ENCODE assay signal across 1 cellular context in genomic region chr16:48561960-48562393, GRCh38.
TF ChIP-seq lines count a peak whose summit lies in the region.

No MANE protein-coding gene starts in this region.

TF ChIP-seq in HepG2, 621 proteins besides CTCF, POLR2A, EP300 and RAD21 (continued from another document and continues in another):
- TF ChIP-seq HOXD1 (CRISPR knock-in tag; IDR thresholded peaks at IDR 0.05) = no peak
- no peak for TF ChIP-seq ZBTB8A (CRISPR knock-in tag; IDR thresholded peaks at IDR 0.05; ENCODE audit: borderline replicate concordance, low read depth)
- no peak for TF ChIP-seq ZFP36 (IDR thresholded peaks at IDR 0.05; ENCODE audit: borderline replicate concordance, low read depth, low read length, partially characterized antibody)
- no peak for TF ChIP-seq TP53 (CRISPR knock-in tag; conservative IDR thresholded peaks at IDR 0.05)
- TF ChIP-seq RBM22 (optimal IDR thresholded peaks at IDR 0.05; ENCODE audit: low read length) = no peak
- TF ChIP-seq HNRNPLL (IDR thresholded peaks at IDR 0.05; ENCODE audit: low read depth, low read length, poor library complexity, severe bottlenecking) = no peak
- TF ChIP-seq, protein P1, sequence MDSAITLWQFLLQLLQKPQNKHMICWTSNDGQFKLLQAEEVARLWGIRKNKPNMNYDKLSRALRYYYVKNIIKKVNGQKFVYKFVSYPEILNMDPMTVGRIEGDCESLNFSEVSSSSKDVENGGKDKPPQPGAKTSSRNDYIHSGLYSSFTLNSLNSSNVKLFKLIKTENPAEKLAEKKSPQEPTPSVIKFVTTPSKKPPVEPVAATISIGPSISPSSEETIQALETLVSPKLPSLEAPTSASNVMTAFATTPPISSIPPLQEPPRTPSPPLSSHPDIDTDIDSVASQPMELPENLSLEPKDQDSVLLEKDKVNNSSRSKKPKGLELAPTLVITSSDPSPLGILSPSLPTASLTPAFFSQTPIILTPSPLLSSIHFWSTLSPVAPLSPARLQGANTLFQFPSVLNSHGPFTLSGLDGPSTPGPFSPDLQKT (CRISPR knock-in tag; IDR thresholded peaks at IDR 0.05; ENCODE audit: borderline replicate concordance) = no peak
- no peak for TF ChIP-seq ZNF556 (CRISPR knock-in tag; IDR thresholded peaks at IDR 0.05; ENCODE audit: borderline replicate concordance)
- TF ChIP-seq ZFP41 (CRISPR knock-in tag; IDR thresholded peaks at IDR 0.05; ENCODE audit: borderline replicate concordance) = no peak
- TF ChIP-seq SSRP1 (CRISPR knock-in tag; IDR thresholded peaks at IDR 0.05) = no peak
- TF ChIP-seq IRF1 (CRISPR knock-in tag; IDR thresholded peaks at IDR 0.05; ENCODE audit: low read depth) = no peak
- TF ChIP-seq, protein P2, sequence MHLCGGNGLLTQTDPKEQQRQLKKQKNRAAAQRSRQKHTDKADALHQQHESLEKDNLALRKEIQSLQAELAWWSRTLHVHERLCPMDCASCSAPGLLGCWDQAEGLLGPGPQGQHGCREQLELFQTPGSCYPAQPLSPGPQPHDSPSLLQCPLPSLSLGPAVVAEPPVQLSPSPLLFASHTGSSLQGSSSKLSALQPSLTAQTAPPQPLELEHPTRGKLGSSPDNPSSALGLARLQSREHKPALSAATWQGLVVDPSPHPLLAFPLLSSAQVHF (CRISPR knock-in tag; IDR thresholded peaks at IDR 0.05) = no peak
- TF ChIP-seq ZNF703 (CRISPR knock-in tag; IDR thresholded peaks at IDR 0.05; ENCODE audit: borderline replicate concordance) = no peak
- TF ChIP-seq HNRNPK (IDR thresholded peaks at IDR 0.05; ENCODE audit: low read depth, low read length, poor library complexity, severe bottlenecking) = no peak
- TF ChIP-seq EEA1 (CRISPR knock-in tag; IDR thresholded peaks at IDR 0.05; ENCODE audit: borderline replicate concordance) = no peak
- no peak for TF ChIP-seq ARHGAP35 (CRISPR knock-in tag; IDR thresholded peaks at IDR 0.05; ENCODE audit: borderline replicate concordance)
- TF ChIP-seq ZBTB38 (CRISPR knock-in tag; IDR thresholded peaks at IDR 0.05) = no peak
- no peak for TF ChIP-seq NR2C2 (CRISPR knock-in tag; IDR thresholded peaks at IDR 0.05; ENCODE audit: borderline replicate concordance)
- no peak for TF ChIP-seq NPAS2 (CRISPR knock-in tag; IDR thresholded peaks at IDR 0.05; ENCODE audit: borderline replicate concordance)
- TF ChIP-seq CCDC6 (CRISPR knock-in tag; IDR thresholded peaks at IDR 0.05) = no peak
- no peak for TF ChIP-seq CEBPZ (IDR thresholded peaks at IDR 0.05; ENCODE audit: low read length)
- no peak for TF ChIP-seq ZNF281 (CRISPR knock-in tag; IDR thresholded peaks at IDR 0.05; ENCODE audit: borderline replicate concordance)
- TF ChIP-seq PCBP1 (IDR thresholded peaks at IDR 0.05; ENCODE audit: borderline replicate concordance, low read depth, low read length) = no peak
- TF ChIP-seq, protein P3, sequence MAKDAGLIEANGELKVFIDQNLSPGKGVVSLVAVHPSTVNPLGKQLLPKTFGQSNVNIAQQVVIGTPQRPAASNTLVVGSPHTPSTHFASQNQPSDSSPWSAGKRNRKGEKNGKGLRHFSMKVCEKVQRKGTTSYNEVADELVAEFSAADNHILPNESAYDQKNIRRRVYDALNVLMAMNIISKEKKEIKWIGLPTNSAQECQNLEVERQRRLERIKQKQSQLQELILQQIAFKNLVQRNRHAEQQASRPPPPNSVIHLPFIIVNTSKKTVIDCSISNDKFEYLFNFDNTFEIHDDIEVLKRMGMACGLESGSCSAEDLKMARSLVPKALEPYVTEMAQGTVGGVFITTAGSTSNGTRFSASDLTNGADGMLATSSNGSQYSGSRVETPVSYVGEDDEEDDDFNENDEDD (CRISPR knock-in tag; IDR thresholded peaks at IDR 0.05; ENCODE audit: borderline replicate concordance) = no peak
- no peak for TF ChIP-seq SMYD3 (CRISPR knock-in tag; IDR thresholded peaks at IDR 0.05)
- no peak for TF ChIP-seq MLX (CRISPR knock-in tag; IDR thresholded peaks at IDR 0.05)
- no peak for TF ChIP-seq TRAFD1 (CRISPR knock-in tag; IDR thresholded peaks at IDR 0.05; ENCODE audit: borderline replicate concordance)
- TF ChIP-seq CBX2 (IDR thresholded peaks at IDR 0.05; ENCODE audit: low read depth, low read length) = no peak
- no peak for TF ChIP-seq CBX2 (CRISPR knock-in tag; IDR thresholded peaks at IDR 0.05; ENCODE audit: low read depth)
- no peak for TF ChIP-seq KLF16 (CRISPR knock-in tag; IDR thresholded peaks at IDR 0.05)
- TF ChIP-seq, protein P4, sequence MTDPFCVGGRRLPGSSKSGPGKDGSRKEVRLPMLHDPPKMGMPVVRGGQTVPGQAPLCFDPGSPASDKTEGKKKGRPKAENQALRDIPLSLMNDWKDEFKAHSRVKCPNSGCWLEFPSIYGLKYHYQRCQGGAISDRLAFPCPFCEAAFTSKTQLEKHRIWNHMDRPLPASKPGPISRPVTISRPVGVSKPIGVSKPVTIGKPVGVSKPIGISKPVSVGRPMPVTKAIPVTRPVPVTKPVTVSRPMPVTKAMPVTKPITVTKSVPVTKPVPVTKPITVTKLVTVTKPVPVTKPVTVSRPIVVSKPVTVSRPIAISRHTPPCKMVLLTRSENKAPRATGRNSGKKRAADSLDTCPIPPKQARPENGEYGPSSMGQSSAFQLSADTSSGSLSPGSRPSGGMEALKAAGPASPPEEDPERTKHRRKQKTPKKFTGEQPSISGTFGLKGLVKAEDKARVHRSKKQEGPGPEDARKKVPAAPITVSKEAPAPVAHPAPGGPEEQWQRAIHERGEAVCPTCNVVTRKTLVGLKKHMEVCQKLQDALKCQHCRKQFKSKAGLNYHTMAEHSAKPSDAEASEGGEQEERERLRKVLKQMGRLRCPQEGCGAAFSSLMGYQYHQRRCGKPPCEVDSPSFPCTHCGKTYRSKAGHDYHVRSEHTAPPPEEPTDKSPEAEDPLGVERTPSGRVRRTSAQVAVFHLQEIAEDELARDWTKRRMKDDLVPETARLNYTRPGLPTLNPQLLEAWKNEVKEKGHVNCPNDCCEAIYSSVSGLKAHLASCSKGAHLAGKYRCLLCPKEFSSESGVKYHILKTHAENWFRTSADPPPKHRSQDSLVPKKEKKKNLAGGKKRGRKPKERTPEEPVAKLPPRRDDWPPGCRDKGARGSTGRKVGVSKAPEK (CRISPR knock-in tag; IDR thresholded peaks at IDR 0.05; ENCODE audit: borderline replicate concordance) = no peak
- TF ChIP-seq ZFX (CRISPR knock-in tag; IDR thresholded peaks at IDR 0.05; ENCODE audit: low read depth) = no peak
- no peak for TF ChIP-seq ZFP82 (CRISPR knock-in tag; IDR thresholded peaks at IDR 0.05; ENCODE audit: borderline replicate concordance)
- no peak for TF ChIP-seq IKZF1 (IDR thresholded peaks at IDR 0.05)
- TF ChIP-seq, protein P5, sequence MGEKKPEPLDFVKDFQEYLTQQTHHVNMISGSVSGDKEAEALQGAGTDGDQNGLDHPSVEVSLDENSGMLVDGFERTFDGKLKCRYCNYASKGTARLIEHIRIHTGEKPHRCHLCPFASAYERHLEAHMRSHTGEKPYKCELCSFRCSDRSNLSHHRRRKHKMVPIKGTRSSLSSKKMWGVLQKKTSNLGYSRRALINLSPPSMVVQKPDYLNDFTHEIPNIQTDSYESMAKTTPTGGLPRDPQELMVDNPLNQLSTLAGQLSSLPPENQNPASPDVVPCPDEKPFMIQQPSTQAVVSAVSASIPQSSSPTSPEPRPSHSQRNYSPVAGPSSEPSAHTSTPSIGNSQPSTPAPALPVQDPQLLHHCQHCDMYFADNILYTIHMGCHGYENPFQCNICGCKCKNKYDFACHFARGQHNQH (CRISPR knock-in tag; IDR thresholded peaks at IDR 0.05) = peak; percentile 14; the same call in 1 of the 2 replicates
- no peak for TF ChIP-seq PREB (CRISPR knock-in tag; IDR thresholded peaks at IDR 0.05)
- TF ChIP-seq FOXO4 (CRISPR knock-in tag; conservative IDR thresholded peaks at IDR 0.05) = no peak
- no peak for TF ChIP-seq SPEN (CRISPR knock-in tag; IDR thresholded peaks at IDR 0.05; ENCODE audit: low read depth)
- no peak for TF ChIP-seq ZNF33B (CRISPR knock-in tag; IDR thresholded peaks at IDR 0.05)
- TF ChIP-seq ZNF264 (CRISPR knock-in tag; IDR thresholded peaks at IDR 0.05) = peak; percentile 41; the same call in 1 of the 2 replicates
- TF ChIP-seq GATA4 (IDR thresholded peaks at IDR 0.05; ENCODE audit: borderline replicate concordance, low read depth) = no peak
- TF ChIP-seq RORA (CRISPR knock-in tag; IDR thresholded peaks at IDR 0.05) = no peak
